8 cellular contexts compared by ENCODE assay signal in genomic region chr19:57916168-57916995, GRCh38. TPM values are rescaled to one million over a fixed set of nuclear protein-coding genes. Genes with fewer than 3 reads are reported as not detected.
DNase-seq lines count a peak whose midpoint lies in the region; ATAC-seq and TF ChIP-seq lines count a peak whose summit lies in the region.
"Not testable (repeated sequence)": the region's sequence is repeated elsewhere in the genome, so short reads cannot be mapped to it uniquely, and the experiment has no call there.

TSS of gene ZNF417 (minus strand) at chr19:57916592. CDS start at chr19:57916411, 181 bp downstream.

- H3K27ac Mint-ChIP-seq in Calu3 (ENCODE audit: unreplicated experiment) (peak within 1 kb of the TSS; percentile 82), endothelial cell (ENCODE audit: unreplicated experiment) (peak within 1 kb of the TSS; percentile 89), mesothelial cell of epicardium (peak within 1 kb of the TSS; percentile 97)
- H3K27ac Mint-ChIP-seq in activated CD8-positive, alpha-beta memory T cell treated with anti-CD3 and anti-CD28 coated beads, Interleukin-2, amount 10 ng/mL, durations not matched to agents 7 days and 5 days = peak within 1 kb of the TSS; percentile 96

- H3K4me3 ChIP-seq in NT2/D1 (ENCODE audit: insufficient read length, low read depth) = peak within 1 kb of the TSS; percentile 80

- not testable (repeated sequence) for H3K27me3 ChIP-seq in NT2/D1 (ENCODE audit: insufficient read depth, insufficient read length)

- H3K4me3 Mint-ChIP-seq in Calu3 (ENCODE audit: low read depth, unreplicated experiment) = peak within 1 kb of the TSS; percentile 93
- H3K4me3 Mint-ChIP-seq in activated CD8-positive, alpha-beta memory T cell treated with anti-CD3 and anti-CD28 coated beads, Interleukin-2, amount 10 ng/mL, durations not matched to agents 7 days and 5 days = peak within 1 kb of the TSS; percentile 90
- peak within 1 kb of the TSS; percentile 97 for H3K4me3 Mint-ChIP-seq in endothelial cell (ENCODE audit: unreplicated experiment)
- peak within 1 kb of the TSS; percentile 94 for H3K4me3 Mint-ChIP-seq in mesothelial cell of epicardium

- intact Hi-C loops in Calu3 (cut with micrococcal nuclease; ENCODE audit: unreplicated experiment) = not testable (repeated sequence)

- BruUV-seq in Calu3 (replicated peaks; lab: Mats Ljungman, UMichigan) = TSS peak; percentile 68

- ATAC-seq in GM21381 (IDR thresholded peaks at IDR 0.05; ENCODE audit: unreplicated experiment) = peak; percentile 97
- ATAC-seq in activated CD8-positive, alpha-beta memory T cell treated with anti-CD3 and anti-CD28 coated beads, Interleukin-2, amount 10 ng/mL, durations not matched to agents 7 days and 5 days = peak; percentile 99

- not testable (repeated sequence) for TF ChIP-seq CTCF in Calu3 (IDR thresholded peaks at IDR 0.05; ENCODE audit: unreplicated experiment); mesothelial cell of epicardium (IDR thresholded peaks at IDR 0.05; ENCODE audit: unreplicated experiment)
- TF ChIP-seq CTCF in endothelial cell (IDR thresholded peaks at IDR 0.05; ENCODE audit: unreplicated experiment) = peak; percentile 18

- peaks cover 43% of the 10 kb centered on the region for H3K36me3 ChIP-seq in NT2/D1 (ENCODE audit: insufficient read depth, insufficient read length, low read length)

- H3K9ac ChIP-seq in NT2/D1 (ENCODE audit: insufficient read length, low read depth) = peak within 1 kb of the TSS; percentile 88

- peaks cover 11% of the 10 kb centered on the region for H3K4me1 Mint-ChIP-seq in Calu3 (ENCODE audit: low read depth, unreplicated experiment)
- H3K4me1 Mint-ChIP-seq in activated CD8-positive, alpha-beta memory T cell treated with anti-CD3 and anti-CD28 coated beads, Interleukin-2, amount 10 ng/mL, durations not matched to agents 7 days and 5 days = peaks cover 33% of the 10 kb centered on the region
- H3K4me1 Mint-ChIP-seq in endothelial cell (ENCODE audit: unreplicated experiment) = peaks cover 17% of the 10 kb centered on the region
- peaks cover 17% of the 10 kb centered on the region for H3K4me1 Mint-ChIP-seq in mesothelial cell of epicardium

- peaks cover 36% of the 10 kb centered on the region for H3K9me3 Mint-ChIP-seq in Calu3 (ENCODE audit: low read depth, unreplicated experiment)
- H3K9me3 Mint-ChIP-seq in activated CD8-positive, alpha-beta memory T cell treated with anti-CD3 and anti-CD28 coated beads, Interleukin-2, amount 10 ng/mL, durations not matched to agents 7 days and 5 days (ENCODE audit: low read depth) = peaks cover 23% of the 10 kb centered on the region
- H3K9me3 Mint-ChIP-seq in endothelial cell (ENCODE audit: unreplicated experiment); mesothelial cell of epicardium: not testable (repeated sequence)

- H3K27me3 Mint-ChIP-seq in Calu3 (ENCODE audit: unreplicated experiment); activated CD8-positive, alpha-beta memory T cell treated with anti-CD3 and anti-CD28 coated beads, Interleukin-2, amount 10 ng/mL, durations not matched to agents 7 days and 5 days; endothelial cell (ENCODE audit: unreplicated experiment); mesothelial cell of epicardium (ENCODE audit: low read depth): not testable (repeated sequence)

- H3K9me3 ChIP-seq in NT2/D1 (ENCODE audit: insufficient read depth, low read length) = not testable (repeated sequence)

- CTCF ChIA-PET in Calu3 (lab: Charles Lee) = interaction anchor here (0.6 to 1.3 kb wide), 4 partner anchors 47 to 603 kb away, joined by 3 read pairs; partner anchors contain the start of genes ZBTB45 and ZNF552
- CTCF ChIA-PET in activated CD8-positive, alpha-beta memory T cell treated with anti-CD3 and anti-CD28 coated beads, Interleukin-2, amount 10 ng/mL, durations not matched to agents 7 days and 5 days (lab: Charles Lee) = interaction anchor here (0.9 to 1.2 kb wide), 3 partner anchors 14 to 189 kb away, joined by 4 to 8 read pairs (median 5); partner anchors contain the start of gene ZNF671

- DNase-seq in Calu3 (peak; percentile 85), HUDEP-2 (lab: John Stamatoyannopoulos, UW; ENCODE audit: unreplicated experiment in 76 of 76) (peak in 74 of 76 experiments; percentile 29 to 93 (median 81)), NT2/D1 (ENCODE audit: low read depth, low spot score) (peak; percentile 93), endothelial cell (ENCODE audit: low spot score) (peak; percentile 79), mesothelial cell of epicardium (ENCODE audit: low spot score in 2 of 2, unreplicated experiment in 2 of 2) (peak; percentile 59 to 76)
- DNase-seq in activated CD8-positive, alpha-beta memory T cell treated with anti-CD3 and anti-CD28 coated beads, Interleukin-2, amount 10 ng/mL, durations not matched to agents 7 days and 5 days = peak; percentile 92
- peak; percentile 72 to 81 for DNase-seq in stimulated activated CD8-positive, alpha-beta memory T cell treated with anti-CD3 and anti-CD28 coated beads, Interleukin-15, amount 100 ng/mL, for 48 hours (ENCODE audit: low read depth in 2 of 2)

- H3K36me3 Mint-ChIP-seq in Calu3 (ENCODE audit: insufficient read depth, unreplicated experiment) (peaks cover 46% of the 10 kb centered on the region), endothelial cell (ENCODE audit: low read depth, unreplicated experiment) (peaks cover 38% of the 10 kb centered on the region), mesothelial cell of epicardium (peaks cover 38% of the 10 kb centered on the region)
- peaks cover 66% of the 10 kb centered on the region for H3K36me3 Mint-ChIP-seq in activated CD8-positive, alpha-beta memory T cell treated with anti-CD3 and anti-CD28 coated beads, Interleukin-2, amount 10 ng/mL, durations not matched to agents 7 days and 5 days

- not testable (repeated sequence) for H3K4me1 ChIP-seq in NT2/D1 (ENCODE audit: insufficient read depth, insufficient read length)

RNA-seq across cellular contexts. Expression of gene ZNF417, which starts in this region (rescaled TPM):
- total RNA-seq in Calu3 (2022) = 14.9 and 17.2 TPM in 2 replicates
- 10 to 100 TPM; 17.8 to 24.0 TPM for total RNA-seq in activated CD8-positive, alpha-beta memory T cell treated with anti-CD3 and anti-CD28 coated beads, Interleukin-2, amount 10 ng/mL, durations not matched to agents 7 days and 5 days
- total RNA-seq in endothelial cell (ENCODE audit: unreplicated experiment) = 16.7 TPM
- 25.1 to 26.8 TPM (median 25.9 TPM) in 3 replicates for total RNA-seq in mesothelial cell of epicardium

Comparison
In these comparisons a context has a peak if more than half of its experiments do, and no peak if none do; other contexts are left out.
1. Peak in every context shown above with its lines: DNase-seq, ATAC-seq and H3K4me3 ChIP-seq.